ENCODE assay signal across 8 cellular contexts in genomic region chr22:17083811-17084540, GRCh38. TPM values are rescaled to one million over a fixed set of nuclear protein-coding genes. Genes with fewer than 3 reads are reported as not detected.
DNase-seq lines count a peak whose midpoint lies in the region; ATAC-seq and TF ChIP-seq lines count a peak whose summit lies in the region.

No MANE protein-coding gene starts in this region.

- peak overlapping the region; percentile 94 for H2AFZ ChIP-seq in Loucy (ENCODE audit: low read length)

- peaks cover 0 to 4% of the 10 kb centered on the region in 2 donors for H3K27me3 Mint-ChIP-seq in natural killer cell treated with Interleukin-12 subunit alpha and Interleukin-12 subunit beta and Interleukin-15 and Interleukin-18, amount 100 ng/mL, for 72 hours

- no peaks in the 10 kb centered on the region for H3K9me2 ChIP-seq in Loucy (replicated peaks; ENCODE audit: low read depth, low read length)

- H3K36me3 Mint-ChIP-seq in natural killer cell treated with Interleukin-12 subunit alpha and Interleukin-12 subunit beta and Interleukin-15 and Interleukin-18, amount 100 ng/mL, for 72 hours = no peaks in the 10 kb centered on the region

- ATAC-seq in natural killer cell treated with Interleukin-12 subunit alpha and Interleukin-12 subunit beta and Interleukin-15 and Interleukin-18, amount 100 ng/mL, for 72 hours = no peak
- ATAC-seq in GM18517 (IDR thresholded peaks at IDR 0.05; ENCODE audit: unreplicated experiment) = no peak

- H3K9me3 Mint-ChIP-seq in natural killer cell treated with Interleukin-12 subunit alpha and Interleukin-12 subunit beta and Interleukin-15 and Interleukin-18, amount 100 ng/mL, for 72 hours = no peaks in the 10 kb centered on the region

- H3F3A ChIP-seq in Loucy (ENCODE audit: low read depth) = no peaks in the 10 kb centered on the region

- DNase-seq in colonic mucosa (no peak), mucosa of gallbladder (ENCODE audit: low spot score) (no peak), COR-L47 (lab: John Stamatoyannopoulos, UW) (no peak), SW480 (ENCODE audit: low spot score) (no peak)
- DNase-seq in natural killer cell treated with Interleukin-12 subunit alpha and Interleukin-12 subunit beta and Interleukin-15 and Interleukin-18, amount 100 ng/mL, for 72 hours (ENCODE audit: low spot score) = no peak

- intact Hi-C loops in colonic mucosa (cut with DNase I) = loop anchor here (5.0 kb wide), 1 partner anchor 73 kb away; the partner anchor contains the start of gene HDHD5

- H3K4me1 ChIP-seq in BLaER1 = peaks cover 46% of the 10 kb centered on the region
- peaks cover 32% of the 10 kb centered on the region for H3K4me1 ChIP-seq in Loucy (ENCODE audit: insufficient read depth, low read length, poor library complexity, severe bottlenecking)
- peaks cover 4% of the 10 kb centered on the region for H3K4me1 ChIP-seq in colonic mucosa

- H4K20me1 ChIP-seq in BLaER1 = peaks cover 36% of the 10 kb centered on the region
- H4K20me1 ChIP-seq in Loucy (ENCODE audit: insufficient read depth, low read length, poor library complexity, severe bottlenecking) = peaks cover 19% of the 10 kb centered on the region

- H3K27me3 ChIP-seq in BLaER1 = no peaks in the 10 kb centered on the region
- H3K27me3 ChIP-seq in Loucy (ENCODE audit: insufficient read depth, low read length, poor library complexity, severe bottlenecking) = no peaks in the 10 kb centered on the region
- H3K27me3 ChIP-seq in colonic mucosa = no peaks in the 10 kb centered on the region

- H3K4me3 ChIP-seq in BLaER1 (peak overlapping the region; percentile 96), Loucy (ENCODE audit: low read length, poor library complexity, severe bottlenecking) (peak overlapping the region; percentile 86), colonic mucosa (peak overlapping the region; percentile 91)

- H3K4me3 Mint-ChIP-seq in natural killer cell treated with Interleukin-12 subunit alpha and Interleukin-12 subunit beta and Interleukin-15 and Interleukin-18, amount 100 ng/mL, for 72 hours = peak overlapping the region; percentile 83

- H3K9me3 ChIP-seq in BLaER1 (no peaks in the 10 kb centered on the region), Loucy (ENCODE audit: insufficient read depth, low read depth, low read length) (no peaks in the 10 kb centered on the region), colonic mucosa (no peaks in the 10 kb centered on the region)

- H3K4me2 ChIP-seq in BLaER1 (peak overlapping the region; percentile 99), Loucy (ENCODE audit: low read depth, low read length, poor library complexity, severe bottlenecking) (peak overlapping the region; percentile 90)

- TF ChIP-seq CTCF in Loucy (conservative IDR thresholded peaks at IDR 0.05; ENCODE audit: low read length) (no peak), colonic mucosa (IDR thresholded peaks at IDR 0.05) (no peak)

- peak overlapping the region; percentile 95 for H3K27ac ChIP-seq in BLaER1
- peak overlapping the region; percentile 88 for H3K27ac ChIP-seq in colonic mucosa

- H3K27ac Mint-ChIP-seq in natural killer cell treated with Interleukin-12 subunit alpha and Interleukin-12 subunit beta and Interleukin-15 and Interleukin-18, amount 100 ng/mL, for 72 hours = peak overlapping the region; percentile 74 to 88

- peaks cover 34% of the 10 kb centered on the region for H3K79me2 ChIP-seq in Loucy (ENCODE audit: insufficient read depth, low read length)

- H3K4me1 Mint-ChIP-seq in natural killer cell treated with Interleukin-12 subunit alpha and Interleukin-12 subunit beta and Interleukin-15 and Interleukin-18, amount 100 ng/mL, for 72 hours (ENCODE audit: low read depth in 2 of 2) = peaks cover 32 to 34% of the 10 kb centered on the region in 2 donors

- no peaks in the 10 kb centered on the region for H3K36me3 ChIP-seq in BLaER1
- no peaks in the 10 kb centered on the region for H3K36me3 ChIP-seq in Loucy (ENCODE audit: insufficient read depth, low read length)
- H3K36me3 ChIP-seq in colonic mucosa = no peaks in the 10 kb centered on the region

- H3K9ac ChIP-seq in BLaER1 (peak overlapping the region; percentile 93), Loucy (ENCODE audit: low read depth, low read length, poor library complexity, severe bottlenecking) (peak overlapping the region; percentile 79), colonic mucosa (ENCODE audit: low read depth in 2 of 2, low read length in 2 of 2) (peak overlapping the region; percentile 82 to 100)

RNA-seq across cellular contexts. Expression of gene IL17RA, which starts 0.8 kb away (rescaled TPM):
- total RNA-seq in colonic mucosa = 10 to 100 TPM; 17.2 to 20.2 TPM
- 10 to 100 TPM; 26.5 to 70.5 TPM for total RNA-seq in natural killer cell treated with Interleukin-12 subunit alpha and Interleukin-12 subunit beta and Interleukin-15 and Interleukin-18, amount 100 ng/mL, for 72 hours
- 27.2 TPM for total RNA-seq in mucosa of gallbladder

RNA-seq across cellular contexts. Expression of gene TMEM121B, which starts 37.2 kb away (rescaled TPM):
- total RNA-seq in colonic mucosa (under 1 TPM; 0.12 to 0.64 TPM), mucosa of gallbladder (1.7 TPM)
- under 1 TPM; 0.14 to 0.31 TPM for total RNA-seq in natural killer cell treated with Interleukin-12 subunit alpha and Interleukin-12 subunit beta and Interleukin-15 and Interleukin-18, amount 100 ng/mL, for 72 hours
